1 cellular context compared by ENCODE assay signal in genomic region chr3:16663852-16664712, GRCh38.
TF ChIP-seq lines count a peak whose summit lies in the region.

No MANE protein-coding gene starts in this region.

TF ChIP-seq in H1, 55 proteins besides CTCF, POLR2A, EP300 and RAD21:
- peak; percentile 39; the same call in 1 of the 2 replicates for TF ChIP-seq JUND (IDR thresholded peaks at IDR 0.05; ENCODE audit: low read length)
- no peak for TF ChIP-seq SP4 (IDR thresholded peaks at IDR 0.05; ENCODE audit: low read length)
- TF ChIP-seq CHD1 (IDR thresholded peaks at IDR 0.05; ENCODE audit: low read depth, low read length) = peak; percentile 67; the same call in 1 of the 2 replicates
- no peak for TF ChIP-seq KDM1A (IDR thresholded peaks at IDR 0.05; ENCODE audit: borderline replicate concordance, low read length)
- TF ChIP-seq MAX (IDR thresholded peaks at IDR 0.05) = no peak
- TF ChIP-seq NANOG (IDR thresholded peaks at IDR 0.05; ENCODE audit: insufficient read depth, low read depth, low read length, poor library complexity, severe bottlenecking) = peak; percentile 43
- 0 out of 2 replicates have a peak, but pooled peaks have one; percentile 13 for TF ChIP-seq ATF2 (IDR thresholded peaks at IDR 0.05; ENCODE audit: low read length)
- TF ChIP-seq CBX8 (IDR thresholded peaks at IDR 0.05; ENCODE audit: borderline replicate concordance, low read depth, low read length) = no peak
- peak; percentile 1; the same call in 1 of the 2 replicates for TF ChIP-seq POU5F1 (IDR thresholded peaks at IDR 0.05; ENCODE audit: low read depth, low read length)
